ENCODE assay signal across 2 cellular contexts in genomic region chr15:78944669-78945407, GRCh38.
TF ChIP-seq lines count a peak whose summit lies in the region.

CTSH (minus strand) TSS chr15:78945046; CDS start chr15:78944981, 65 bp downstream.

TF ChIP-seq in HEK293, 187 proteins besides CTCF, POLR2A, EP300 and RAD21 (continued from another document and continues in another):
- TF ChIP-seq PATZ1 (tag by site-specific recombination; IDR thresholded peaks at IDR 0.05): 0 out of 2 replicates have a peak, but pooled peaks have one; percentile 43
- TF ChIP-seq ZNF211 (tag by site-specific recombination; IDR thresholded peaks at IDR 0.05; ENCODE audit: low read depth): no peak
- peak; percentile 73 for TF ChIP-seq ZBTB26 (tag by site-specific recombination; optimal IDR thresholded peaks at IDR 0.05)
- TF ChIP-seq ZNF530 (tag by site-specific recombination; IDR thresholded peaks at IDR 0.05; ENCODE audit: low read depth): no peak
- TF ChIP-seq ZNF169 (tag by site-specific recombination; IDR thresholded peaks at IDR 0.05): no peak
- no peak for TF ChIP-seq ZNF677 (tag by site-specific recombination; IDR thresholded peaks at IDR 0.05)
- TF ChIP-seq ZBTB48 (tag by site-specific recombination; IDR thresholded peaks at IDR 0.05): peak; percentile 72
- no peak for TF ChIP-seq ZSCAN18 (tag by site-specific recombination; IDR thresholded peaks at IDR 0.05)
- no peak for TF ChIP-seq ZNF488 (tag by site-specific recombination; IDR thresholded peaks at IDR 0.05)
- 0 out of 2 replicates have a peak, but pooled peaks have one; percentile 36 for TF ChIP-seq HIC1 (tag by site-specific recombination; IDR thresholded peaks at IDR 0.05)
- TF ChIP-seq ZNF704 (tag by site-specific recombination; IDR thresholded peaks at IDR 0.05): no peak

TF ChIP-seq in K562, 482 proteins besides CTCF, POLR2A, EP300 and RAD21 (continued from another document and continues in another):
- TF ChIP-seq MNT (conservative IDR thresholded peaks at IDR 0.05) (peak in 1 of 2 experiments; percentile 63; a peak in 2 of 4 replicates), AFF1 (IDR thresholded peaks at IDR 0.05; ENCODE audit: low read depth in 1 of 2, partially characterized antibody in 2 of 2) (no peak), ZKSCAN3 (CRISPR knock-in tag; IDR thresholded peaks at IDR 0.05) (no peak), USF1 (CRISPR knock-in tag; IDR thresholded peaks at IDR 0.05) (no peak), FOXP4 (CRISPR knock-in tag; IDR thresholded peaks at IDR 0.05; ENCODE audit: borderline replicate concordance) (peak; percentile 83; the same call in 1 of the 2 replicates), ZFX (CRISPR knock-in tag; IDR thresholded peaks at IDR 0.05) (peak; percentile 89), PHTF2 (CRISPR knock-in tag; IDR thresholded peaks at IDR 0.05) (no peak), PCBP1 (IDR thresholded peaks at IDR 0.05; ENCODE audit: low read depth, low read length, poor library complexity, severe bottlenecking) (peak; percentile 55), POLR2B (IDR thresholded peaks at IDR 0.05; ENCODE audit: low read depth, partially characterized antibody) (peak; percentile 34), CC2D1A (IDR thresholded peaks at IDR 0.05) (no peak), SRSF7 (optimal IDR thresholded peaks at IDR 0.05; ENCODE audit: low read depth, low read length) (no peak), XRCC5 (IDR thresholded peaks at IDR 0.05; ENCODE audit: low read depth, low read length) (no peak), CTCFL (IDR thresholded peaks at IDR 0.05; ENCODE audit: borderline replicate concordance, insufficient read depth, low read depth, low read length, poor library complexity, severe bottlenecking) (no peak), KLF10 (CRISPR knock-in tag; IDR thresholded peaks at IDR 0.05) (no peak), KAT2B (IDR thresholded peaks at IDR 0.05; ENCODE audit: low read depth, low read length) (no peak), RBM25 (IDR thresholded peaks at IDR 0.05; ENCODE audit: low read depth, low read length, severe bottlenecking) (no peak), ZSCAN29 (IDR thresholded peaks at IDR 0.05) (no peak), U2AF1 (optimal IDR thresholded peaks at IDR 0.05; ENCODE audit: low read depth, low read length) (no peak), FIP1L1 (IDR thresholded peaks at IDR 0.05; ENCODE audit: low read depth, low read length, poor library complexity, severe bottlenecking) (peak; percentile 45), ZBTB33 (CRISPR knock-in tag; IDR thresholded peaks at IDR 0.05) (peak; percentile 57), CEBPG (CRISPR knock-in tag; IDR thresholded peaks at IDR 0.05) (no peak), CEBPG (tag; conservative IDR thresholded peaks at IDR 0.05 in 1 of 2, IDR thresholded peaks at IDR 0.05 in 1 of 2) (no peak), MLX (CRISPR knock-in tag; conservative IDR thresholded peaks at IDR 0.05) (no peak), ZNF431 (CRISPR knock-in tag; IDR thresholded peaks at IDR 0.05) (no peak), MYBL2 (IDR thresholded peaks at IDR 0.05; ENCODE audit: low read depth) (no peak), MYBL2 (CRISPR knock-in tag; IDR thresholded peaks at IDR 0.05; ENCODE audit: borderline replicate concordance) (no peak), CHAMP1 (IDR thresholded peaks at IDR 0.05) (no peak), NFYB (IDR thresholded peaks at IDR 0.05; ENCODE audit: extremely low read depth, insufficient read length) (no peak)
